11 cellular contexts compared by ENCODE assay signal in the genomic region with DNA sequence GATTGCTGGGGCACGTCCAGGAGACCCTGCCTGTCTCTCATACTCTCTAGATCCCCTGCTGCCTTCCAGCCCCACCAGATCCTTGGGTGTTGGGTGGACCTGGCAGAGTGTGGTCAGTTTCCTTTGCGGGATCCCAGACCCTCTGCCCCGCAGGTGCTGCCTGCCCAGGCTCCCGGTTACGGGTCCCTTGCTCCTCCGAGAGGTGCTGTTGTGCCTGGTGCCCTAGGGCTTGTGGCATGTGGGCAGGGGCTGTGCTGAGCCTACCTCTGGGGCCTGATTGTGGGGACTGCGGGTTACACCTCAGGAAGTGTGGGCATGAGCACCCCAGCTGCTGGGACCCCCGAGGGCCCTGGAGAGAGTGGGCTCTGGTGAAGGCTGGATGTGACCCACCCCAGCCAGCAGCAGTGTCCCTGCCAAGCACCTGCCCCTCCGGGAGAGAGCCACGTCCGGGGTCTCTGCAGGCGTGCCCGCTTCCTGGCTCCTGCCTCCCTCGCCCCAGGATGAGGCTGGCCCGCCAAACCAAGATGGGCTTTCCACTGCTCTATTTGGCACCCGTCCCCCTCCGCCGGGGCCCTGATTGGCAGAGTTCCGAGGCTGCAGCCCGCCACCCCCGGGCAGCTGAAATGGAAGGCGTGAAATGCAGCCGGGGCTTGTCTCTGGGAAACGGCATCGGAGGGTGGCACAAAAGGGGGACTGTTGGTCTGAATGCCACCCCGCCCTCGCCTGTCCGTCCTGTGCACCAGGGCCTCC. TPM values are rescaled to one million over a fixed set of nuclear protein-coding genes. Genes with fewer than 3 reads are reported as not detected.
A peak's percentile ranks its signal among the peaks of the same experiment; 100 is the strongest.
DNase-seq lines count a peak whose midpoint lies in the region; ATAC-seq and TF ChIP-seq lines count a peak whose summit lies in the region.
"Had no signal": no experiment of that assay in that cellular context is flagged by ENCODE, and none has a peak within 500 bp of the region (broad histone marks: within the 10 kb centered on the region; RNA-seq: fewer than 3 reads in every experiment).

No MANE protein-coding gene starts in this region.

- H3K4me1 Mint-ChIP-seq in endodermal cell: no peaks in the 10 kb centered on the region

- H3K9me3 ChIP-seq in RWPE2 (ENCODE audit: severe bottlenecking) (no peaks in the 10 kb centered on the region), endodermal cell (ENCODE audit: control insufficient read depth, low read length) (no peaks in the 10 kb centered on the region)
- H3K9me3 ChIP-seq: pancreas had no signal

- H3K9me3 Mint-ChIP-seq in endodermal cell: no peaks in the 10 kb centered on the region

- TF ChIP-seq CTCF in RWPE2 (IDR thresholded peaks at IDR 0.05; ENCODE audit: poor library complexity, severe bottlenecking) (no peak), endodermal cell (conservative IDR thresholded peaks at IDR 0.05) (no peak)

- peak; percentile 22 for DNase-seq in G401 (ENCODE audit: low spot score)
- DNase-seq in RWPE2 (ENCODE audit: low spot score): no peak
- DNase-seq in endodermal cell: peak; percentile 50
- DNase-seq in putamen (ENCODE audit: low spot score): peak; percentile 73
- DNase-seq in NCI-H187 (lab: John Stamatoyannopoulos, UW): no peak
- no peak for DNase-seq in hepatic stellate cell (ENCODE audit: low spot score)
- DNase-seq: Kasumi-1 had no signal

- no peak overlapping the region for H3K4me3 ChIP-seq in RWPE2 (ENCODE audit: severe bottlenecking)
- H3K4me3 ChIP-seq in endodermal cell (ENCODE audit: low read length): no peak overlapping the region
- H3K4me3 ChIP-seq: cardiac muscle cell, pancreas had no signal

- H3K9ac ChIP-seq in endodermal cell (ENCODE audit: extremely low read depth, low read length, poor library complexity, severe bottlenecking): no peak overlapping the region

- H3K36me3 Mint-ChIP-seq in endodermal cell (ENCODE audit: low read depth): peaks cover 8% of the 10 kb centered on the region

- H3K27ac Mint-ChIP-seq in endodermal cell: no peak overlapping the region

- H3K27ac ChIP-seq in RWPE2 (ENCODE audit: poor library complexity, severe bottlenecking) (peak overlapping the region; percentile 95), endodermal cell (ENCODE audit: low read depth, low read length) (peak overlapping the region; percentile 77)
- H3K27ac ChIP-seq: cardiac muscle cell had no signal

- in situ Hi-C loops in G401 (cut with HindIII; ENCODE audit: low sequenced_read_pairs): no loop called here

- H3K27me3 Mint-ChIP-seq in endodermal cell (ENCODE audit: insufficient read depth): no peaks in the 10 kb centered on the region

- H3K4me1 ChIP-seq in RWPE2 (ENCODE audit: insufficient read depth, poor library complexity, severe bottlenecking): peaks cover 11% of the 10 kb centered on the region
- H3K4me1 ChIP-seq in endodermal cell (ENCODE audit: control insufficient read depth, insufficient read depth, low read length): no peaks in the 10 kb centered on the region

- WGBS in endodermal cell (ENCODE audit: insufficient coverage in 1 of 2, insufficient read length in 1 of 2), 2 experiments: 93 to 97% methylated on average over 16 to 28 of the region's 28 CpGs

- H3K27me3 ChIP-seq in RWPE2 (ENCODE audit: insufficient read depth, poor library complexity, severe bottlenecking): no peaks in the 10 kb centered on the region
- H3K27me3 ChIP-seq in endodermal cell (ENCODE audit: control insufficient read depth, insufficient read depth, low read length, poor library complexity, severe bottlenecking): no peaks in the 10 kb centered on the region
- H3K27me3 ChIP-seq: cardiac muscle cell, pancreas had no signal

- no peak for ATAC-seq in RWPE2 (ENCODE audit: low read depth)
- no peak for ATAC-seq in GM21381 (IDR thresholded peaks at IDR 0.05; ENCODE audit: unreplicated experiment)
- no peak for ATAC-seq in HG03175 (IDR thresholded peaks at IDR 0.05; ENCODE audit: unreplicated experiment)

- H3K4me3 Mint-ChIP-seq in endodermal cell: no peak overlapping the region

- H3K36me3 ChIP-seq in RWPE2 (ENCODE audit: low read depth) (no peaks in the 10 kb centered on the region), endodermal cell (ENCODE audit: control insufficient read depth, insufficient read depth, low read length) (no peaks in the 10 kb centered on the region)
- H3K36me3 ChIP-seq: cardiac muscle cell, pancreas had no signal

RNA-seq across cellular contexts. Expression of a gene that starts 17.0 kb away (rescaled TPM):
- 33.2 and 34.2 TPM in 2 replicates for total RNA-seq in G401 (2014; rRNA removed; shearing (Covaris generic))
- 10 to 100 TPM; 44.3 to 57.2 TPM for total RNA-seq in endodermal cell
- 32.1 TPM for polyA plus RNA-seq in endodermal cell (2013, experiment 1 of 2)
- polyA plus RNA-seq in endodermal cell (2013, experiment 2 of 2): 33.9 TPM

RNA-seq across cellular contexts. Expression of a gene that starts 52.0 kb away (rescaled TPM):
- total RNA-seq in G401 (2014; rRNA removed; shearing (Covaris generic)): 40.6 and 47.9 TPM in 2 replicates
- 10 to 100 TPM; 56.7 to 71.6 TPM for total RNA-seq in endodermal cell
- 51.0 TPM for polyA plus RNA-seq in endodermal cell (2013, experiment 1 of 2)
- polyA plus RNA-seq in endodermal cell (2013, experiment 2 of 2): 47.1 TPM

Comparison
In these comparisons a context has a peak if more than half of its experiments do, and no peak if none do; other contexts are left out.
1. DNase-seq: peak in G401 (single experiment), endodermal cell (single experiment) and putamen (single experiment); none in RWPE2 (single experiment), NCI-H187 (0 of 2) and hepatic stellate cell (single experiment).